Comparison of ENCODE assay signal across 8 cellular contexts in the genomic region with DNA sequence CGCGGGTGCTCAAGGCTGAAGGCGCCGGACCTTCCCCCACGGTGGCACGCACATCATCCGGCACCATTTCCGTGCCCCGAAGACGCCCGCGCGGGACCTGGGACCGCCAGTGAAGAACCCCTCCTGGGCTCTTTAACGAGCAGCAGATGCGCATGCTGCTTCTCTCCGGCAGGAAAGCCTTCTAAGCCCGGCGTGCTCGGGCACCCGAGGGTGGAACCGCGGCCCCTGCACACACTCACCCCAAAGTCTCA. TPM values are rescaled to one million over a fixed set of nuclear protein-coding genes. Genes with fewer than 3 reads are reported as not detected.
DNase-seq lines count a peak whose midpoint lies in the region; ATAC-seq and TF ChIP-seq lines count a peak whose summit lies in the region.

No MANE protein-coding gene starts in this region.

- in situ Hi-C loops in Panc1 (cut with HindIII; ENCODE audit: low pct_unique_long_range_greater_than_20kb, low sequenced_read_pairs) = no loop called here

- peaks cover 73% of the 10 kb centered on the region for H3K27me3 Mint-ChIP-seq in CD4-positive, alpha-beta T cell

- peaks cover 77% of the 10 kb centered on the region for H3K27me3 ChIP-seq in CD4-positive, alpha-beta T cell (ENCODE audit: control insufficient read depth, insufficient read depth, low read length)
- H3K27me3 ChIP-seq in Panc1 (ENCODE audit: control insufficient read depth, insufficient read depth, low read length) (no peaks in the 10 kb centered on the region), osteoblast (ENCODE audit: insufficient read depth, low read length) (peaks cover 81% of the 10 kb centered on the region)

- no peak overlapping the region for H3K27ac Mint-ChIP-seq in CD4-positive, alpha-beta T cell

- no peaks in the 10 kb centered on the region for H3K36me3 ChIP-seq in Panc1 (ENCODE audit: control insufficient read depth, insufficient read depth, low read length)
- no peaks in the 10 kb centered on the region for H3K36me3 ChIP-seq in osteoblast (ENCODE audit: insufficient read depth, low read length)

- no peaks in the 10 kb centered on the region for H3K79me2 ChIP-seq in osteoblast (ENCODE audit: insufficient read depth, low read length)

- no peak for TF ChIP-seq CTCF in CD4-positive, alpha-beta T cell (IDR thresholded peaks at IDR 0.05)
- TF ChIP-seq CTCF in Panc1 (IDR thresholded peaks at IDR 0.05) (no peak), osteoblast (IDR thresholded peaks at IDR 0.05; ENCODE audit: extremely low read depth, low read depth, low read length) (no peak)

- H4K20me1 ChIP-seq in osteoblast (ENCODE audit: insufficient read depth, low read length) = no peaks in the 10 kb centered on the region

- H3K4me3 ChIP-seq in Panc1 (ENCODE audit: low read depth in 2 of 2, low read length in 2 of 2) = peak overlapping the region; percentile 56 to 81
- H3K4me3 ChIP-seq in osteoblast (ENCODE audit: insufficient read depth, low read length) = peak overlapping the region; percentile 64

- no peak overlapping the region for H3K27ac ChIP-seq in CD4-positive, alpha-beta T cell (ENCODE audit: low read depth, low read length)
- peak overlapping the region; percentile 66; the same call in 1 of the 2 replicates for H3K27ac ChIP-seq in Panc1 (ENCODE audit: low read length)
- H3K27ac ChIP-seq in epithelial cell of prostate = peak overlapping the region; percentile 97
- H3K27ac ChIP-seq in osteoblast (ENCODE audit: low read depth, low read length) = no peak overlapping the region

- H3K4me1 ChIP-seq in Panc1 (ENCODE audit: control insufficient read depth, insufficient read depth, low read length) (peaks cover 24% of the 10 kb centered on the region), osteoblast (ENCODE audit: insufficient read depth, low read length) (no peaks in the 10 kb centered on the region)

- CTCF ChIA-PET in CD4-positive, alpha-beta T cell (lab: Charles Lee) = no interaction called here
- CTCF ChIA-PET in Panc1 (lab: Charles Lee) = no interaction called here

- no peaks in the 10 kb centered on the region for H3K9me3 Mint-ChIP-seq in CD4-positive, alpha-beta T cell

- BruUV-seq in Panc1 (replicated peaks; lab: Mats Ljungman, UMichigan) = no TSS peak

- H2AFZ ChIP-seq in osteoblast (ENCODE audit: low read length) = no peak overlapping the region

- peak overlapping the region; percentile 20 for H3K4me3 Mint-ChIP-seq in CD4-positive, alpha-beta T cell

- peaks cover 33% of the 10 kb centered on the region for H3K4me1 Mint-ChIP-seq in CD4-positive, alpha-beta T cell (ENCODE audit: low read depth)

- intact Hi-C loops in CD4-positive, alpha-beta T cell (cut with DNase I, micrococcal nuclease) = no loop called here
- intact Hi-C loops in Panc1 (cut with micrococcal nuclease; ENCODE audit: unreplicated experiment) = loop anchor here (5.0 kb wide), 1 partner anchor 75 kb away; a partner anchor contains a TSS

- DNase-seq in CD4-positive, alpha-beta T cell = no peak
- no peak for DNase-seq in Panc1 (ENCODE audit: low read depth, low spot score)
- DNase-seq in epithelial cell of prostate (ENCODE audit: low read depth, low spot score) = no peak
- no peak for DNase-seq in osteoblast (ENCODE audit: insufficient read length, low spot score, missing footprints)
- DNase-seq in COR-L47 (lab: John Stamatoyannopoulos, UW) = no peak
- no peak for DNase-seq in stimulated activated naive CD4-positive, alpha-beta T cell treated with Interleukin-2 at 50 U/mL for 16 hours (lab: John Stamatoyannopoulos, UW)

- no peaks in the 10 kb centered on the region for H3K9me3 ChIP-seq in CD4-positive, alpha-beta T cell (ENCODE audit: control insufficient read depth, low read length)
- H3K9me3 ChIP-seq in Panc1 (ENCODE audit: control insufficient read depth, insufficient read depth, low read depth, low read length) (no peaks in the 10 kb centered on the region), osteoblast (ENCODE audit: low read depth, low read length) (no peaks in the 10 kb centered on the region)

- peak overlapping the region; percentile 75 for H3K4me2 ChIP-seq in osteoblast (ENCODE audit: insufficient read depth, low read length)

- no peak for ATAC-seq in CD4-positive, alpha-beta T cell (ENCODE audit: poor library complexity)
- ATAC-seq in Panc1 (no peak; the same call in 1 of the 2 replicates), GM21723 (IDR thresholded peaks at IDR 0.05; ENCODE audit: unreplicated experiment) (no peak), GM19463 (IDR thresholded peaks at IDR 0.05; ENCODE audit: unreplicated experiment) (no peak)

- POLR2A ChIA-PET in CD4-positive, alpha-beta T cell (lab: Charles Lee) = no interaction called here
- POLR2A ChIA-PET in Panc1 (lab: Charles Lee) = no interaction called here

- no peaks in the 10 kb centered on the region for H3K36me3 Mint-ChIP-seq in CD4-positive, alpha-beta T cell (ENCODE audit: low read depth)

RNA-seq across cellular contexts. Expression of a gene that starts 0.2 kb away (rescaled TPM):
- total RNA-seq in CD4-positive, alpha-beta T cell = not detected
- total RNA-seq in Panc1 (2021; ENCODE audit: unreplicated experiment) = 11.7 TPM
- polyA plus RNA-seq in Panc1 (2012; ENCODE audit: insufficient read length) = 8.6 TPM
- total RNA-seq in osteoblast = 0.59 and 2.5 TPM in 2 replicates

Comparison
In these comparisons a context has a peak if more than half of its experiments do, and no peak if none do; other contexts are left out.
1. H3K27ac ChIP-seq: peak in Panc1 (single experiment) and epithelial cell of prostate (single experiment); none in CD4-positive, alpha-beta T cell (single experiment) and osteoblast (single experiment).